1 cellular context compared by ENCODE assay signal in genomic region chr7:77425151-77426051, GRCh38.
TF ChIP-seq lines count a peak whose summit lies in the region.

No MANE protein-coding gene starts in this region.

TF ChIP-seq in GM23338, 12 proteins besides CTCF, POLR2A, EP300 and RAD21 (continued from another document):
- TF ChIP-seq ZNF462 (CRISPR knock-in tag; IDR thresholded peaks at IDR 0.05) (no peak), ETS1 (IDR thresholded peaks at IDR 0.05) (no peak), JUNB (IDR thresholded peaks at IDR 0.05; ENCODE audit: unreplicated experiment) (no peak), STAT1 (IDR thresholded peaks at IDR 0.05; ENCODE audit: unreplicated experiment) (no peak), ZNF114 (CRISPR knock-in tag; IDR thresholded peaks at IDR 0.05) (no peak)
